Comparison of ENCODE assay signal across 16 cellular contexts in genomic region chr5:35317586-35317985, GRCh38.
DNase-seq lines count a peak whose midpoint lies in the region; ATAC-seq, FAIRE-seq and TF ChIP-seq lines count a peak whose summit lies in the region.
"Had no signal": no experiment of that assay in that cellular context is flagged by ENCODE, and none has a peak within 500 bp of the region (broad histone marks: within the 10 kb centered on the region; RNA-seq: fewer than 3 reads in every experiment).

No MANE protein-coding gene starts in this region.

- H3K4me2 ChIP-seq in neural progenitor cell (no peak overlapping the region), osteoblast (ENCODE audit: insufficient read depth, low read length) (no peak overlapping the region)

- H2AFZ ChIP-seq in neural progenitor cell (replicated peaks) (no peak overlapping the region), osteoblast (ENCODE audit: low read length) (no peak overlapping the region)

- H3K27ac Mint-ChIP-seq in endodermal cell (peak overlapping the region; percentile 55), neural progenitor cell (no peak overlapping the region)
- H3K27ac Mint-ChIP-seq: B cell; CD4-positive, alpha-beta memory T cell had no signal

- H3K27ac ChIP-seq in endodermal cell (ENCODE audit: low read depth, low read length) = no peak overlapping the region
- no peak overlapping the region for H3K27ac ChIP-seq in neural progenitor cell
- no peak overlapping the region for H3K27ac ChIP-seq in osteoblast (ENCODE audit: low read depth, low read length)

- no peak for ATAC-seq in HG03039 (IDR thresholded peaks at IDR 0.05; ENCODE audit: unreplicated experiment)

- H3K79me2 ChIP-seq in neural progenitor cell (ENCODE audit: low read depth) (no peaks in the 10 kb centered on the region), osteoblast (ENCODE audit: insufficient read depth, low read length) (no peaks in the 10 kb centered on the region)

- H3K4me3 Mint-ChIP-seq in endodermal cell (no peak overlapping the region), neural progenitor cell (no peak overlapping the region)
- H3K4me3 Mint-ChIP-seq: B cell; CD4-positive, alpha-beta memory T cell had no signal

- peak overlapping the region; percentile 9 for H3K9ac ChIP-seq in endodermal cell (ENCODE audit: extremely low read depth, low read length, poor library complexity, severe bottlenecking)
- H3K9ac ChIP-seq in neural progenitor cell = no peak overlapping the region

- H3K4me1 ChIP-seq in endodermal cell (ENCODE audit: control insufficient read depth, insufficient read depth, low read length) = peaks cover 8% of the 10 kb centered on the region
- H3K4me1 ChIP-seq in neural progenitor cell = no peaks in the 10 kb centered on the region
- H3K4me1 ChIP-seq in osteoblast (ENCODE audit: insufficient read depth, low read length) = peaks cover 5% of the 10 kb centered on the region

- H3K4me3 ChIP-seq in endodermal cell (ENCODE audit: low read length) (peak overlapping the region; percentile 53), neural progenitor cell (no peak overlapping the region), osteoblast (ENCODE audit: insufficient read depth, low read length) (no peak overlapping the region)
- H3K4me3 ChIP-seq: HAP-1 had no signal

- FAIRE-seq in urothelium cell line (lab: Jason Lieb, UNC) = peak; percentile 9
- FAIRE-seq: A204.1, GM19239, H1 had no signal

- H4K20me1 ChIP-seq in neural progenitor cell (ENCODE audit: low read depth) (no peaks in the 10 kb centered on the region), osteoblast (ENCODE audit: insufficient read depth, low read length) (no peaks in the 10 kb centered on the region)

- H3F3A ChIP-seq in neural progenitor cell (ENCODE audit: low read depth) = no peaks in the 10 kb centered on the region

- 50 to 53% methylated on average over 2 of the region's 2 CpGs for WGBS in endodermal cell (ENCODE audit: insufficient coverage in 1 of 2, insufficient read length in 1 of 2), 2 experiments

- H3K9me3 ChIP-seq in endodermal cell (ENCODE audit: control insufficient read depth, low read length) (peaks cover 48% of the 10 kb centered on the region), neural progenitor cell (ENCODE audit: low read depth) (no peaks in the 10 kb centered on the region), osteoblast (ENCODE audit: low read depth, low read length) (no peaks in the 10 kb centered on the region)
- H3K9me3 ChIP-seq: HAP-1 had no signal

- peaks cover 4% of the 10 kb centered on the region for H3K36me3 ChIP-seq in endodermal cell (ENCODE audit: control insufficient read depth, insufficient read depth, low read length)
- no peaks in the 10 kb centered on the region for H3K36me3 ChIP-seq in neural progenitor cell
- no peaks in the 10 kb centered on the region for H3K36me3 ChIP-seq in osteoblast (ENCODE audit: insufficient read depth, low read length)
- H3K36me3 ChIP-seq: HAP-1 had no signal

- no peaks in the 10 kb centered on the region for H3K27me3 ChIP-seq in endodermal cell (ENCODE audit: control insufficient read depth, insufficient read depth, low read length, poor library complexity, severe bottlenecking)
- H3K27me3 ChIP-seq in neural progenitor cell = no peaks in the 10 kb centered on the region
- peaks cover 2% of the 10 kb centered on the region for H3K27me3 ChIP-seq in osteoblast (ENCODE audit: insufficient read depth, low read length)

- H3K36me3 Mint-ChIP-seq in endodermal cell (ENCODE audit: low read depth) = no peaks in the 10 kb centered on the region
- no peaks in the 10 kb centered on the region for H3K36me3 Mint-ChIP-seq in neural progenitor cell
- H3K36me3 Mint-ChIP-seq: CD4-positive, alpha-beta memory T cell had no signal

- TF ChIP-seq CTCF in endodermal cell (conservative IDR thresholded peaks at IDR 0.05) (no peak), neural progenitor cell (IDR thresholded peaks at IDR 0.05) (no peak), osteoblast (IDR thresholded peaks at IDR 0.05; ENCODE audit: extremely low read depth, low read depth, low read length) (no peak)

- H3K27me3 Mint-ChIP-seq in endodermal cell (ENCODE audit: insufficient read depth) (no peaks in the 10 kb centered on the region), neural progenitor cell (ENCODE audit: insufficient read depth, low read depth) (peaks cover 2% of the 10 kb centered on the region)

- H3K4me1 Mint-ChIP-seq in endodermal cell (peaks cover 6% of the 10 kb centered on the region), neural progenitor cell (peaks cover 9% of the 10 kb centered on the region)

- peaks cover 14% of the 10 kb centered on the region for H3K9me3 Mint-ChIP-seq in endodermal cell
- H3K9me3 Mint-ChIP-seq in neural progenitor cell = no peaks in the 10 kb centered on the region

- DNase-seq in MV-4-11 (lab: John Stamatoyannopoulos, UW) = peak; percentile 52
- peak; percentile 77 for DNase-seq in endodermal cell
- DNase-seq in neural progenitor cell (ENCODE audit: low spot score) = peak; percentile 9
- no peak for DNase-seq in urothelium cell line (ENCODE audit: low spot score)
- DNase-seq in osteoblast (ENCODE audit: insufficient read length, low spot score, missing footprints) = no peak
- DNase-seq in activated gamma-delta T cell (lab: John Stamatoyannopoulos, UW) = no peak
- DNase-seq: C1 segment of cervical spinal cord; CD4-positive, alpha-beta memory T cell; DND-41; GDM1 had no signal

Comparison
In these comparisons a context has a peak if more than half of its experiments do, and no peak if none do; other contexts are left out.
1. DNase-seq: peak in MV-4-11 (single experiment), endodermal cell (single experiment) and neural progenitor cell (single experiment); none in urothelium cell line (single experiment), osteoblast (single experiment) and activated gamma-delta T cell (single experiment).